In the genomic region with DNA sequence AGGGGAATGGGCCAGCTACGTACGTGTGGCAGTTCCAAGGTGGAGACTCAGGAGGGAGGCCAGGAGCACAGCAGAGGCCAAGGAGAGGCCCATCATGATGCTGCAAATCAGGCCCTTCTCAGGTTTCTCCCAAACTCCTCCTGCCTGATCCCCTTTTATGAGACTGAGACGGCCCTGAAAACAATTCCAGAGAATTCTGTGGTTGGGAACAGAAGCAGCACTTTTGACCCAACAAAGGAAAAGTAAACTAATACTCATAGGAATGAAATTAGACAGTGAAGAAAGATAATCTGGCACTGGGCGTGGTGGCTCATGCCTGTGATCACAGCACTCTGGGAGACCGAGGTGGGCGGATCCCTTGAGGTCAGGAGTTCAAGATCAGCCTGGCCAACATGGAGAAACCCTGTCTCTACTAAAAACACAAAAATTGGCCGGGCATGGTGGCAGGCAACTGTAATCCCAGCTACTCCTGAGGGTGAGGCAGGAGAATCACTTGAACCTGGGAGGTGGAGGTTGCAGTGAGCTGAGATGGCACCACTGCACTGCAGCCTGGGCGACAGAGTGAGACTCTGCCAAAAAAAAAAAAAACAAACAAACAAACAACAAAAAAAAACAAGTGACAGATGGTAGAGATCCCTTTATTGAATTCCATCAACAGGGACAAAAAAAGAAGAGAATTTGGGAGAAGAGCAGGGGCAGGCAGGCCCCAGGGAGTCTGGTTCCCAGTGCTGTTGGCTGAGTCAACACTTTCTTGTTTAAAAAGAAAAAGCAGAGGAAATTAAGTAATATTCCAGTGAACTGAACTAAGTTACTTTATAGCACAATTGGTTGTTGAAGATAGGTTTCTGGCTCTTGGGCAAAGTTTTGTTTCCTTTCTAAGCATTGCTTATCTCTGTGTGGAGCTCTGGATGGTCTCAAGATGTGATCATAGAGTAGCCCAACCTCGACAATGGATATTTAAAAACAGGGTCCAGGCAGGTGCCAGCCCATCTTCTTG, we compare ENCODE assay signal across 9 cellular contexts. TPM values are rescaled to one million over a fixed set of nuclear protein-coding genes. Genes with fewer than 3 reads are reported as not detected.
DNase-seq lines count a peak whose midpoint lies in the region; ATAC-seq and TF ChIP-seq lines count a peak whose summit lies in the region.
"Had no signal": no experiment of that assay in that cellular context is flagged by ENCODE, and none has a peak within 500 bp of the region (broad histone marks: within the 10 kb centered on the region; RNA-seq: fewer than 3 reads in every experiment).

A gene with protein sequence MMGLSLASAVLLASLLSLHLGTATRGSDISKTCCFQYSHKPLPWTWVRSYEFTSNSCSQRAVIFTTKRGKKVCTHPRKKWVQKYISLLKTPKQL (minus strand): TSS at position 131 of the 997 bp plus-strand sequence. CDS start 35 bp downstream, at position 96.

- peaks cover 10% of the 10 kb centered on the region for H3K4me1 Mint-ChIP-seq in WTC11

- H3K36me3 ChIP-seq in SK-N-MC (ENCODE audit: insufficient read depth, low read length) (no peaks in the 10 kb centered on the region), gastroesophageal sphincter (no peaks in the 10 kb centered on the region), sigmoid colon (no peaks in the 10 kb centered on the region)

- no peak within 1 kb of the TSS for H3K9ac ChIP-seq in SK-N-MC (ENCODE audit: insufficient read length)

- POLR2A ChIA-PET in WTC11 (lab: Charles Lee), result no interaction called here

- H3K27me3 Mint-ChIP-seq in WTC11 (ENCODE audit: low read depth), result no peaks in the 10 kb centered on the region

- no peak within 1 kb of the TSS for H3K27ac Mint-ChIP-seq in WTC11
- H3K27ac Mint-ChIP-seq: activated naive CD4-positive, alpha-beta T cell treated with anti-CD3 and anti-CD28 coated beads for 36 hours had no signal

- ATAC-seq in gastroesophageal sphincter (peak; percentile 73), WTC11 (no peak), GM18873 (IDR thresholded peaks at IDR 0.05; ENCODE audit: low FRiP score, unreplicated experiment) (no peak)

- DNase-seq in EL (peak; percentile 91), SK-N-MC (ENCODE audit: low read depth, low spot score) (no peak), sigmoid colon (peak; percentile 83), superior temporal gyrus (ENCODE audit: extremely low spot score) (no peak), WTC11 (ENCODE audit: low spot score) (no peak), NCI-H524 treated with DMSO at 0.1 percent for 48 hours (lab: John Stamatoyannopoulos, UW) (no peak)
- DNase-seq: activated naive CD4-positive, alpha-beta T cell treated with anti-CD3 and anti-CD28 coated beads for 36 hours had no signal

- H3K36me3 Mint-ChIP-seq in WTC11, result no peaks in the 10 kb centered on the region

- CTCF ChIA-PET in WTC11 (lab: Charles Lee), result interaction anchor here (1.3 kb wide), 1 partner anchor 10 kb away, joined by 4 read pairs; no protein-coding TSS in a partner anchor

- TF ChIP-seq POLR2A in gastroesophageal sphincter (IDR thresholded peaks at IDR 0.05) (no peak), sigmoid colon (IDR thresholded peaks at IDR 0.05) (no peak)

- 48 to 73% methylated on average over 2 to 9 of the region's 9 CpGs for WGBS in gastroesophageal sphincter (ENCODE audit: low coverage in 1 of 2), 2 donors
- 50 to 61% methylated on average over 9 of the region's 9 CpGs for WGBS in sigmoid colon, 2 donors

- H3K27ac ChIP-seq in SK-N-MC (peak within 1 kb of the TSS; percentile 93), gastroesophageal sphincter (peak within 1 kb of the TSS in 3 of 4 donors; percentile 43 to 64 (median 52)), sigmoid colon (peak within 1 kb of the TSS; percentile 17 to 52 (median 22))

- no peaks in the 10 kb centered on the region for H3K9me3 ChIP-seq in SK-N-MC (ENCODE audit: low read depth, low read length)
- H3K9me3 ChIP-seq in gastroesophageal sphincter, result no peaks in the 10 kb centered on the region
- H3K9me3 ChIP-seq in sigmoid colon, result no peaks in the 10 kb centered on the region

- H3K4me3 ChIP-seq in SK-N-MC (peak within 1 kb of the TSS; percentile 42), gastroesophageal sphincter (no peak within 1 kb of the TSS), sigmoid colon (no peak within 1 kb of the TSS)

- H3K9me3 Mint-ChIP-seq in WTC11, result peaks cover 2% of the 10 kb centered on the region
- H3K9me3 Mint-ChIP-seq: activated naive CD4-positive, alpha-beta T cell treated with anti-CD3 and anti-CD28 coated beads for 36 hours had no signal

- intact Hi-C loops in sigmoid colon (cut with DNase I), result no loop called here

- TF ChIP-seq CTCF in gastroesophageal sphincter (IDR thresholded peaks at IDR 0.05) (no peak), sigmoid colon (IDR thresholded peaks at IDR 0.05) (no peak), WTC11 (IDR thresholded peaks at IDR 0.05) (no peak)

- TF ChIP-seq EP300 in gastroesophageal sphincter (IDR thresholded peaks at IDR 0.05), result no peak
- TF ChIP-seq EP300 in sigmoid colon (IDR thresholded peaks at IDR 0.05), result no peak

- H3K27me3 ChIP-seq in gastroesophageal sphincter (no peaks in the 10 kb centered on the region), sigmoid colon (no peaks in the 10 kb centered on the region)

- H3K4me3 Mint-ChIP-seq in WTC11, result no peak within 1 kb of the TSS
- H3K4me3 Mint-ChIP-seq: activated naive CD4-positive, alpha-beta T cell treated with anti-CD3 and anti-CD28 coated beads for 36 hours had no signal

- H3K4me1 ChIP-seq in gastroesophageal sphincter, result no peaks in the 10 kb centered on the region
- no peaks in the 10 kb centered on the region for H3K4me1 ChIP-seq in sigmoid colon

TF ChIP-seq in WTC11, 78 proteins besides CTCF, POLR2A, EP300 and RAD21:
- TF ChIP-seq, protein P1, sequence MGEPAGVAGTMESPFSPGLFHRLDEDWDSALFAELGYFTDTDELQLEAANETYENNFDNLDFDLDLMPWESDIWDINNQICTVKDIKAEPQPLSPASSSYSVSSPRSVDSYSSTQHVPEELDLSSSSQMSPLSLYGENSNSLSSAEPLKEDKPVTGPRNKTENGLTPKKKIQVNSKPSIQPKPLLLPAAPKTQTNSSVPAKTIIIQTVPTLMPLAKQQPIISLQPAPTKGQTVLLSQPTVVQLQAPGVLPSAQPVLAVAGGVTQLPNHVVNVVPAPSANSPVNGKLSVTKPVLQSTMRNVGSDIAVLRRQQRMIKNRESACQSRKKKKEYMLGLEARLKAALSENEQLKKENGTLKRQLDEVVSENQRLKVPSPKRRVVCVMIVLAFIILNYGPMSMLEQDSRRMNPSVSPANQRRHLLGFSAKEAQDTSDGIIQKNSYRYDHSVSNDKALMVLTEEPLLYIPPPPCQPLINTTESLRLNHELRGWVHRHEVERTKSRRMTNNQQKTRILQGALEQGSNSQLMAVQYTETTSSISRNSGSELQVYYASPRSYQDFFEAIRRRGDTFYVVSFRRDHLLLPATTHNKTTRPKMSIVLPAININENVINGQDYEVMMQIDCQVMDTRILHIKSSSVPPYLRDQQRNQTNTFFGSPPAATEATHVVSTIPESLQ (CRISPR knock-in tag; IDR thresholded peaks at IDR 0.05), result no peak
TF ChIP-seq in WTC11: peak in this region for 0.

RNA-seq across cellular contexts. Expression of the gene that starts here (rescaled TPM):
- total RNA-seq in gastroesophageal sphincter, result under 1 TPM in 2 of 4 donors, not detected in 2; 0.58 to 0.67 TPM
- total RNA-seq in sigmoid colon, result 1 to 10 TPM in 1 of 4 donors, not detected in 3; 3.3 TPM
- 1 to 10 TPM in 2 of 3 donors, not detected in 1; 1.8 to 3.0 TPM for polyA plus RNA-seq in sigmoid colon
- 9.8 to 19.5 TPM (median 18.5 TPM) in 3 replicates for total RNA-seq in WTC11 (2021)
- total RNA-seq: activated naive CD4-positive, alpha-beta T cell treated with anti-CD3 and anti-CD28 coated beads for 36 hours had no signal

Comparison
In these comparisons a context has a peak if more than half of its experiments do, and no peak if none do; other contexts are left out.
1. Peak in ATAC-seq and H3K27ac ChIP-seq in gastroesophageal sphincter; RNA of the gene not detected or under 1 TPM.
2. DNase-seq: peak in EL (single experiment) and sigmoid colon (single experiment); none in SK-N-MC (single experiment), superior temporal gyrus (single experiment), WTC11 (single experiment) and NCI-H524 treated with DMSO at 0.1 percent for 48 hours (single experiment).
3. H3K27ac ChIP-seq: peak in every context shown above with its lines; median percentile 93 in SK-N-MC; 52 in gastroesophageal sphincter; 22 in sigmoid colon.